Comparison of ENCODE assay signal across 18 cellular contexts in the genomic region with DNA sequence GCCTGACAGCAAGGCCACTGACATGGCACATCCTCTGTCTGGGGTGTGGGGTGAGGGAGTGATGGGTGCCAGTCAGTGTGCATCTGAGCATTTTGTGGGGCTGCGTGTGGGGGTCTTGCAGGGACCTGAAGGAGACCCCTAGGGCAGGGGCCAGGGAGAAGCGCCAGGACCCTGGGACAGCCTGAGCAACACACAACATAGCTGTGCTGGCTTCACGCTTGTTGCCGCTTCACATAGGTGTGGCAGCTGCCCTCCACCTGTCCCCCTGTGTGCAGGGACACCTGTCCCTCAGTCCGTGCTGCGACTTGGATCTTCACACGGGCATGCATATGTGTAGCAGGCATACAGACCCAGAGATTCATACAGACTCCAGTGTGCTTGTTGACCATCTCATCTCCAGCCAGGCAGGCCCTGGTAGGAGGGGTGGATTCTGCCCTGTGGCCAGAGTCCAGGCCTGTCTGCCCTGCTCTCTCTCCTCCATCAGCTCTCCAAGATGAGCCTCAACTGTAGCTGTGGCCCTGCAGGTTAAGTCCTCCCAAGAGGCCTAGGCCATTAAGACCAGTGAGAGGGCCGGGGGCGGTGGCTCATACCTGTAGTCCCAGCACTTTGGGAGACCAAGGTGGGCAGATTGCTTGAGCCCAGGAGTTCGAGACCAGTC. TPM values are rescaled to one million over a fixed set of nuclear protein-coding genes. Genes with fewer than 3 reads are reported as not detected.
DNase-seq lines count a peak whose midpoint lies in the region; ATAC-seq and TF ChIP-seq lines count a peak whose summit lies in the region.
"Had no signal": no experiment of that assay in that cellular context is flagged by ENCODE, and none has a peak within 500 bp of the region (broad histone marks: within the 10 kb centered on the region; RNA-seq: fewer than 3 reads in every experiment).

No MANE protein-coding gene starts in this region.

- H3K4me1 Mint-ChIP-seq in chondrocyte (ENCODE audit: low read depth) = no peaks in the 10 kb centered on the region

- no peak overlapping the region for H3K4me3 Mint-ChIP-seq in chondrocyte (ENCODE audit: unreplicated experiment)
- H3K4me3 Mint-ChIP-seq: activated CD4-positive, alpha-beta T cell treated with anti-CD3 and anti-CD28 coated beads for 36 hours had no signal

- peak; percentile 56 for DNase-seq in cardiac septum (ENCODE audit: low spot score)
- no peak for DNase-seq in left cardiac atrium
- DNase-seq in chondrocyte (ENCODE audit: low spot score) = peak; percentile 77
- DNase-seq in omental fat pad (ENCODE audit: low spot score) = peak; percentile 19
- no peak for DNase-seq in NCI-H187 (lab: John Stamatoyannopoulos, UW)
- DNase-seq in GOT3 (lab: John Stamatoyannopoulos, UW) = no peak
- DNase-seq: activated CD4-positive, alpha-beta T cell treated with anti-CD3 and anti-CD28 coated beads for 36 hours; activated gamma-delta T cell; cortex of kidney; erythroblast; NCI-H1105; SHP77; stimulated activated naive CD8-positive, alpha-beta T cell treated with anti-CD3 and anti-CD28 coated beads, Interleukin-15, Interleukin-2, amounts not matched to agents 100 U/mL and 50 U/mL, for 24 hours had no signal

- no peak for ATAC-seq in left cardiac atrium
- ATAC-seq in omental fat pad (ENCODE audit: low FRiP score) = no peak
- ATAC-seq in HG03196 (IDR thresholded peaks at IDR 0.05; ENCODE audit: unreplicated experiment) = no peak
- ATAC-seq: activated CD4-positive, alpha-beta T cell treated with anti-CD3 and anti-CD28 coated beads for 36 hours; pancreas; stimulated activated naive CD8-positive, alpha-beta T cell treated with anti-CD3 and anti-CD28 coated beads, Interleukin-15, Interleukin-2, amounts not matched to agents 100 U/mL and 50 U/mL, for 24 hours had no signal

- H3K27ac Mint-ChIP-seq in chondrocyte (ENCODE audit: unreplicated experiment) = no peak overlapping the region
- H3K27ac Mint-ChIP-seq: activated CD4-positive, alpha-beta T cell treated with anti-CD3 and anti-CD28 coated beads for 36 hours had no signal

- intact Hi-C loops in cardiac septum (cut with DNase I) (no loop called here), left cardiac atrium (cut with DNase I) (no loop called here)

- peaks cover 13% of the 10 kb centered on the region for H3K27me3 Mint-ChIP-seq in chondrocyte (ENCODE audit: low read depth)
- H3K27me3 Mint-ChIP-seq: activated CD4-positive, alpha-beta T cell treated with anti-CD3 and anti-CD28 coated beads for 36 hours had no signal

- H3K36me3 Mint-ChIP-seq in chondrocyte (ENCODE audit: low read depth) = no peaks in the 10 kb centered on the region

- H3K9me3 Mint-ChIP-seq in chondrocyte (ENCODE audit: low read depth) = no peaks in the 10 kb centered on the region

- TF ChIP-seq CTCF in chondrocyte (IDR thresholded peaks at IDR 0.05) = no peak
- TF ChIP-seq CTCF in omental fat pad (IDR thresholded peaks at IDR 0.05) = no peak

RNA-seq across cellular contexts. Expression of a gene that starts 3.2 kb away (rescaled TPM):
- total RNA-seq in cardiac septum (not detected), left cardiac atrium (not detected), chondrocyte (not detected in 3 replicates), omental fat pad (not detected)
- total RNA-seq: activated CD4-positive, alpha-beta T cell treated with anti-CD3 and anti-CD28 coated beads for 36 hours; glomerular endothelial cell; pancreas; smooth muscle cell; T-helper 2 cell treated with Interferon-gamma antibody and Interleukin-4, amounts not matched to agents 100 ng/mL and 5 ng/mL, for 36 hours had no signal

RNA-seq across cellular contexts. Expression of a gene that starts 26.3 kb away (rescaled TPM):
- total RNA-seq in cardiac septum (not detected), left cardiac atrium (under 1 TPM in 1 of 2 donors, not detected in 1; 0.41 TPM), chondrocyte (0.55 to 1.4 TPM in 2 of 3 replicates, not detected in the other), omental fat pad (under 1 TPM in 1 of 4 donors, not detected in 3; 0.65 TPM)
- total RNA-seq: smooth muscle cell had no signal

RNA-seq across cellular contexts. Expression of a gene that starts 30.7 kb away (rescaled TPM):
- total RNA-seq in cardiac septum (0.48 TPM), left cardiac atrium (under 1 TPM; 0.71 to 0.97 TPM), chondrocyte (3.2 to 4.6 TPM (median 3.5 TPM) in 3 replicates), omental fat pad (1 to 10 TPM in 3 of 4 donors, under 1 TPM in 1; 0.96 to 4.4 (median 1.4) TPM)

RNA-seq across cellular contexts. Expression of a gene that starts 31.2 kb away (rescaled TPM):
- total RNA-seq in cardiac septum = 3.1 TPM
- 1 to 10 TPM; 9.7 to 10.0 TPM for total RNA-seq in left cardiac atrium
- 15.7 to 18.5 TPM (median 18.1 TPM) in 3 replicates for total RNA-seq in chondrocyte
- total RNA-seq in omental fat pad = 10 to 100 TPM; 14.0 to 45.1 (median 29.3) TPM

RNA-seq across cellular contexts. Expression of a gene that starts 47.5 kb away (rescaled TPM):
- total RNA-seq in cardiac septum (66.0 TPM), left cardiac atrium (10 to 100 TPM; 44.7 to 46.4 TPM), chondrocyte (57.1 to 59.2 TPM (median 57.6 TPM) in 3 replicates), omental fat pad (10 to 100 TPM; 20.5 to 34.8 (median 23.4) TPM)

Comparison
In these comparisons a context has a peak if more than half of its experiments do, and no peak if none do; other contexts are left out.
1. DNase-seq: peak in cardiac septum (single experiment), chondrocyte (single experiment) and omental fat pad (single experiment); none in left cardiac atrium (single experiment), NCI-H187 (0 of 2) and GOT3 (single experiment).